Comparison of ENCODE assay signal across 1 cellular context in genomic region chr6:34731393-34732060, GRCh38.
TF ChIP-seq lines count a peak whose summit lies in the region.

No MANE protein-coding gene starts in this region.

TF ChIP-seq in HepG2, 621 proteins besides CTCF, POLR2A, EP300 and RAD21 (continued from another document):
- TF ChIP-seq, protein P1, sequence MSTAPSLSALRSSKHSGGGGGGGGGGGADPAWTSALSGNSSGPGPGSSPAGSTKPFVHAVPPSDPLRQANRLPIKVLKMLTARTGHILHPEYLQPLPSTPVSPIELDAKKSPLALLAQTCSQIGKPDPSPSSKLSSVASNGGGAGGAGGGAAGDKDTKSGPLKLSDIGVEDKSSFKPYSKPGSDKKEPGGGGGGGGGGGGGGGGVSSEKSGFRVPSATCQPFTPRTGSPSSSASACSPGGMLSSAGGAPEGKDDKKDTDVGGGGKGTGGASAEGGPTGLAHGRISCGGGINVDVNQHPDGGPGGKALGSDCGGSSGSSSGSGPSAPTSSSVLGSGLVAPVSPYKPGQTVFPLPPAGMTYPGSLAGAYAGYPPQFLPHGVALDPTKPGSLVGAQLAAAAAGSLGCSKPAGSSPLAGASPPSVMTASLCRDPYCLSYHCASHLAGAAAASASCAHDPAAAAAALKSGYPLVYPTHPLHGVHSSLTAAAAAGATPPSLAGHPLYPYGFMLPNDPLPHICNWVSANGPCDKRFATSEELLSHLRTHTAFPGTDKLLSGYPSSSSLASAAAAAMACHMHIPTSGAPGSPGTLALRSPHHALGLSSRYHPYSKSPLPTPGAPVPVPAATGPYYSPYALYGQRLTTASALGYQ (CRISPR knock-in tag; IDR thresholded peaks at IDR 0.05): no peak
- TF ChIP-seq FOXJ3 (CRISPR knock-in tag; IDR thresholded peaks at IDR 0.05; ENCODE audit: borderline replicate concordance) (peak; percentile 37), ZNF7 (CRISPR knock-in tag; IDR thresholded peaks at IDR 0.05) (no peak), ZNF564 (CRISPR knock-in tag; IDR thresholded peaks at IDR 0.05) (no peak), NFE2L1 (CRISPR knock-in tag; IDR thresholded peaks at IDR 0.05; ENCODE audit: borderline replicate concordance) (no peak), STAT6 (CRISPR knock-in tag; IDR thresholded peaks at IDR 0.05; ENCODE audit: borderline replicate concordance) (no peak), RBAK (CRISPR knock-in tag; IDR thresholded peaks at IDR 0.05) (peak; percentile 94), ZNF12 (CRISPR knock-in tag; IDR thresholded peaks at IDR 0.05) (peak; percentile 98), ZMYM3 (CRISPR knock-in tag; IDR thresholded peaks at IDR 0.05) (peak; percentile 96), FOXP4 (CRISPR knock-in tag; IDR thresholded peaks at IDR 0.05) (peak; percentile 45; the same call in 1 of the 2 replicates), SALL1 (CRISPR knock-in tag; IDR thresholded peaks at IDR 0.05) (0 out of 2 replicates have a peak, but pooled peaks have one; percentile 13), PAXIP1 (CRISPR knock-in tag; conservative IDR thresholded peaks at IDR 0.05) (peak; percentile 51; the same call in 1 of the 2 replicates), RCOR2 (CRISPR knock-in tag; IDR thresholded peaks at IDR 0.05) (0 out of 2 replicates have a peak, but pooled peaks have one; percentile 38), GATAD2A (CRISPR knock-in tag; IDR thresholded peaks at IDR 0.05) (peak; percentile 25; the same call in 1 of the 2 replicates), ZNF614 (CRISPR knock-in tag; IDR thresholded peaks at IDR 0.05; ENCODE audit: borderline replicate concordance) (no peak), IKZF5 (CRISPR knock-in tag; IDR thresholded peaks at IDR 0.05) (peak; percentile 93)
